9 cellular contexts compared by ENCODE assay signal in the genomic region with DNA sequence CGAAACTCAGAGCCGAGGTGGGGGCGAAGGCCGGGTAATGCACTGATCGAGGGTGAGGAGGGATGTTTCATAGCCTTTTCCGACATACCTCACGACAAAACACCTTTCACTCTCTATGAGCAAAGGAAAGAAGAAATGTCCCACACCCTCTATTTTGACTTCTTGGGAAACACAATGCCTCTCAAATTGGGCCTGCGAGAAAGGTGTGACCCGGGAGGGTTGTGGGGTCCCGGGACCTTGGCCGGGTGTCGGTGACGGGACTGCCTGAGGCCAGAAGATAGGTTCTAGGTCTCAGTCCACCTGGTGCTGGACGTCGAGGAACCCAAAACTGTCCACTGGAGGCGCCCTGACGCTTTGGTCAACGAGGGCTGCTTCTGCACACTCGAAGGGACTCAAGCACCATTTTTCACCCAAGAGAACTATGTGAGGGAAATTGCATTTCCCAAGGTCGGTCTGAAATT. TPM values are rescaled to one million over a fixed set of nuclear protein-coding genes. Genes with fewer than 3 reads are reported as not detected.
DNase-seq lines count a peak whose midpoint lies in the region; ATAC-seq, FAIRE-seq and TF ChIP-seq lines count a peak whose summit lies in the region.
"Had no signal": no experiment of that assay in that cellular context is flagged by ENCODE, and none has a peak within 500 bp of the region (broad histone marks: within the 10 kb centered on the region; RNA-seq: fewer than 3 reads in every experiment).

No MANE protein-coding gene starts in this region.

- H3K4me1 Mint-ChIP-seq in type B pancreatic cell (ENCODE audit: unreplicated experiment): peaks cover 33% of the 10 kb centered on the region

- no peak overlapping the region for H3K9ac ChIP-seq in K562 (ENCODE audit: insufficient read depth in 1 of 2, low read depth in 2 of 2, low read length in 2 of 2)

- peak overlapping the region; percentile 75 for H3K27ac Mint-ChIP-seq in type B pancreatic cell

- no peak overlapping the region for H2AFZ ChIP-seq in K562 (ENCODE audit: low read depth, low read length)

- TF ChIP-seq RAD21 in K562 (CRISPR knock-in tag; conservative IDR thresholded peaks at IDR 0.05 in 1 of 2, IDR thresholded peaks at IDR 0.05 in 1 of 2): peak in 1 of 2 experiments; percentile 49; a peak in 2 of 4 replicates

- H3K4me3 ChIP-seq in cardiac muscle cell (no peak overlapping the region), K562 (no peak overlapping the region), left lung (peak overlapping the region in 1 of 2 donors; percentile 32)
- H3K4me3 ChIP-seq: HAP-1 had no signal

- peak; percentile 86 for FAIRE-seq in K562 (lab: Jason Lieb, UNC)

- TF ChIP-seq POLR2A in K562 (conservative IDR thresholded peaks at IDR 0.05): no peak

- intact Hi-C loops in Right ventricle myocardium inferior (cut with DNase I) (loop anchor here (5.0 kb wide), 1 partner anchor 57 kb away; no protein-coding TSS in a partner anchor), K562 (cut with micrococcal nuclease) (loop anchor here (10.0 kb wide), 2 partner anchors 139 to 719 kb away; no protein-coding TSS in a partner anchor), left lung (cut with DNase I) (loop anchor here in 1 of 2 donors (10.0 kb wide), 1 partner anchor 409 kb away; no protein-coding TSS in a partner anchor)

- peaks cover 95% of the 10 kb centered on the region for H3K27me3 Mint-ChIP-seq in type B pancreatic cell

- no peak overlapping the region for H3K27ac ChIP-seq in cardiac muscle cell
- no peak overlapping the region for H3K27ac ChIP-seq in K562 (ENCODE audit: extremely low read depth, low read depth, low read length)
- H3K27ac ChIP-seq in left lung: no peak overlapping the region

- H3K27me3 ChIP-seq in cardiac muscle cell: peaks cover 100% of the 10 kb centered on the region
- H3K27me3 ChIP-seq in K562 (ENCODE audit: control insufficient read depth in 2 of 2, insufficient read depth in 2 of 2, low read length in 2 of 2): peaks cover 11 to 42% of the 10 kb centered on the region in 2 experiments; a peak in 4 of 5 replicates
- H3K27me3 ChIP-seq in left lung: peaks cover 50 to 100% of the 10 kb centered on the region in 2 donors

- no peak overlapping the region for H3K4me2 ChIP-seq in K562 (ENCODE audit: insufficient read depth, low read length)

- CTCF ChIA-PET in K562 (lab: Yijun Ruan, JAX; ENCODE audit: low intra/inter-chr PET ratio): no interaction called here

- H3K79me2 ChIP-seq in K562 (ENCODE audit: control insufficient read depth, insufficient read depth, low read length): no peaks in the 10 kb centered on the region

- no peak for TF ChIP-seq EP300 in K562 (IDR thresholded peaks at IDR 0.05; ENCODE audit: low read length)

- peak; percentile 46 to 55 for DNase-seq in cardiac muscle cell (ENCODE audit: low read depth in 1 of 2, low spot score in 1 of 2)
- no peak for DNase-seq in Right ventricle myocardium inferior (ENCODE audit: missing footprints)
- peak; percentile 70 for DNase-seq in NCI-H2029 treated with DMSO at 0.1 percent for 48 hours (lab: John Stamatoyannopoulos, UW)
- DNase-seq in K562 (ENCODE audit: extremely low read depth in 1 of 4, low spot score in 3 of 4): peak; percentile 46 to 63 (median 57)
- DNase-seq in left lung: peak; percentile 49 to 82
- DNase-seq in type B pancreatic cell (ENCODE audit: extremely low spot score, unreplicated experiment): no peak

- POLR2A ChIA-PET in K562 (lab: Yijun Ruan, JAX): no interaction called here

- H3K4me3 Mint-ChIP-seq in type B pancreatic cell: peak overlapping the region; percentile 89

- WGBS in K562 (ENCODE audit: insufficient coverage, low coverage, missing lambda C conversion rate): 12% methylated on average over 20 of the region's 20 CpGs

- H3K4me1 ChIP-seq in cardiac muscle cell (ENCODE audit: low read depth) (peaks cover 3% of the 10 kb centered on the region), K562 (replicated peaks in 1 of 2; ENCODE audit: control insufficient read depth in 2 of 2, insufficient read depth in 2 of 2, low read length in 2 of 2) (peaks cover 0 to 35% of the 10 kb centered on the region in 2 experiments; a peak in 3 of 5 replicates), left lung (peaks cover 21 to 57% of the 10 kb centered on the region in 2 donors)
- H3K4me1 ChIP-seq: HAP-1 had no signal

- no peaks in the 10 kb centered on the region for H3K9me3 Mint-ChIP-seq in type B pancreatic cell

- H3K36me3 Mint-ChIP-seq in type B pancreatic cell: no peaks in the 10 kb centered on the region

- H3K9me1 ChIP-seq in K562 (ENCODE audit: control insufficient read depth, insufficient read depth, low read length): no peaks in the 10 kb centered on the region

- ATAC-seq in Right ventricle myocardium inferior (no peak), K562 (peak; percentile 86), left lung (peak; percentile 72), HG03095 (IDR thresholded peaks at IDR 0.05; ENCODE audit: unreplicated experiment) (no peak), HG03521 (IDR thresholded peaks at IDR 0.05; ENCODE audit: unreplicated experiment) (no peak)

- H3K9me3 ChIP-seq in cardiac muscle cell (ENCODE audit: low read depth) (no peaks in the 10 kb centered on the region), K562 (replicated peaks; ENCODE audit: control insufficient read depth, insufficient read depth, low read depth, low read length) (no peaks in the 10 kb centered on the region), left lung (no peaks in the 10 kb centered on the region)
- H3K9me3 ChIP-seq: HAP-1 had no signal

- H3K36me3 ChIP-seq in cardiac muscle cell (no peaks in the 10 kb centered on the region), K562 (ENCODE audit: control insufficient read depth, insufficient read depth, low read length) (no peaks in the 10 kb centered on the region), left lung (no peaks in the 10 kb centered on the region)
- H3K36me3 ChIP-seq: HAP-1 had no signal

- no TSS peak for BruUV-seq in K562 (replicated peaks; lab: Mats Ljungman, UMichigan)

- in situ Hi-C loops in K562 (cut with MboI): no loop called here

- no peaks in the 10 kb centered on the region for H4K20me1 ChIP-seq in K562 (replicated peaks; ENCODE audit: control insufficient read depth, insufficient read depth, low read length)

- TF ChIP-seq CTCF in cardiac muscle cell (IDR thresholded peaks at IDR 0.05; ENCODE audit: low read depth, low read length) (peak; percentile 49), K562 (IDR thresholded peaks at IDR 0.05 in 2 of 3, conservative IDR thresholded peaks at IDR 0.05 in 1 of 3; ENCODE audit: insufficient read depth in 2 of 3, low read depth in 1 of 3, low read length in 3 of 3) (peak; percentile 65 to 74 (median 67)), left lung (IDR thresholded peaks at IDR 0.05) (peak; percentile 17 to 33), type B pancreatic cell (conservative IDR thresholded peaks at IDR 0.05) (peak; percentile 65)

TF ChIP-seq in K562, 482 proteins besides CTCF, POLR2A, EP300 and RAD21 (continues in another document):
- TF ChIP-seq MAZ (CRISPR knock-in tag; conservative IDR thresholded peaks at IDR 0.05 in 1 of 2, IDR thresholded peaks at IDR 0.05 in 1 of 2) (no peak), CBFB (CRISPR knock-in tag; IDR thresholded peaks at IDR 0.05) (no peak), NONO (IDR thresholded peaks at IDR 0.05; ENCODE audit: low read depth in 2 of 2, low read length in 1 of 2) (no peak)

RNA-seq across cellular contexts. Expression of a gene that starts 41.1 kb away (rescaled TPM):
- total RNA-seq in cardiac muscle cell (42.8 and 61.7 TPM in 2 replicates), Right ventricle myocardium inferior (34.8 TPM), K562 (2014; rRNA removed) (16.3 and 26.2 TPM in 2 replicates), K562 (2014; rRNA removed; fragmentation: Illumina TruSeq; extraction: Trizol) (20.2 and 24.9 TPM in 2 replicates), K562 (2015; rRNA removed; fragmentation: Illumina TruSeq; extraction: Trizol) (18.3 and 19.8 TPM in 2 replicates), K562 (2021) (26.6 and 29.5 TPM in 2 replicates), left lung (10 to 100 TPM; 52.0 to 73.1 TPM), type B pancreatic cell (ENCODE audit: low replicate concordance) (7.3 and 14.5 TPM in 2 replicates)
- polyA plus RNA-seq in cardiac muscle cell (14.8 and 18.1 TPM in 2 replicates), K562 (2011; rRNA removed) (21.9 and 27.6 TPM in 2 replicates), K562 (2014; fragmentation: Illumina TruSeq; extraction: Trizol) (9.9 and 10.1 TPM in 2 replicates), K562 (2014; fragmentation: Nextera tagmentation; extraction: Ambion mirVana) (1 to 10 TPM; 5.6 to 7.6 TPM), K562 (2014; rRNA removed) (7.2 and 9.3 TPM in 2 replicates)
- 6.2 and 19.2 TPM in 2 replicates for total RNA-seq in K562 (2011; cell fraction: chromatin; rRNA removed; ENCODE audit: low replicate concordance)
- total RNA-seq in K562 (2011; cell fraction: nucleolus; rRNA removed): 7.7 and 8.6 TPM in 2 replicates
- 11.4 and 19.8 TPM in 2 replicates for total RNA-seq in K562 (2011; cell fraction: nucleoplasm; rRNA removed)
- 4.4 and 20.5 TPM in 2 replicates for polyA plus RNA-seq in K562 (2011; cell fraction: cytosol; rRNA removed)
- polyA plus RNA-seq in K562 (2011; cell fraction: nucleus; rRNA removed): 10.1 and 13.0 TPM in 2 replicates
- polyA plus RNA-seq in K562 (2012): 15.8 and 42.2 TPM in 2 replicates
- 22.5 and 24.7 TPM in 2 replicates for polyA minus RNA-seq in K562 (2011; rRNA and poly(A)+ RNA removed)
- polyA minus RNA-seq in K562 (2011; cell fraction: cytosol; rRNA and poly(A)+ RNA removed): 10.1 and 16.5 TPM in 2 replicates
- polyA minus RNA-seq in K562 (2011; cell fraction: nucleus; rRNA and poly(A)+ RNA removed): 8.5 and 10.9 TPM in 2 replicates

RNA-seq across cellular contexts. Expression of a gene that starts 50.2 kb away (rescaled TPM):
- total RNA-seq in cardiac muscle cell: not detected in 2 replicates
- not detected in 2 replicates for polyA plus RNA-seq in cardiac muscle cell
- total RNA-seq in Right ventricle myocardium inferior: not detected
- not detected in 2 replicates for total RNA-seq in K562 (2011; cell fraction: chromatin; rRNA removed; ENCODE audit: low replicate concordance)
- total RNA-seq in K562 (2011; cell fraction: nucleolus; rRNA removed): not detected in 2 replicates
- not detected in 2 replicates for total RNA-seq in K562 (2011; cell fraction: nucleoplasm; rRNA removed)
- total RNA-seq in K562 (2014; rRNA removed): not detected in 2 replicates
- not detected in 2 replicates for total RNA-seq in K562 (2014; rRNA removed; fragmentation: Illumina TruSeq; extraction: Trizol)
- total RNA-seq in K562 (2015; rRNA removed; fragmentation: Illumina TruSeq; extraction: Trizol): not detected in 2 replicates
- not detected in 2 replicates for total RNA-seq in K562 (2021)
- not detected in 2 replicates for polyA plus RNA-seq in K562 (2011; rRNA removed)
- polyA plus RNA-seq in K562 (2011; cell fraction: cytosol; rRNA removed): not detected in 2 replicates
- polyA plus RNA-seq in K562 (2011; cell fraction: nucleus; rRNA removed): not detected in 2 replicates
- polyA plus RNA-seq in K562 (2012): not detected in 2 replicates
- not detected in 2 replicates for polyA plus RNA-seq in K562 (2014; fragmentation: Illumina TruSeq; extraction: Trizol)
- not detected for polyA plus RNA-seq in K562 (2014; fragmentation: Nextera tagmentation; extraction: Ambion mirVana)
- not detected in 2 replicates for polyA plus RNA-seq in K562 (2014; rRNA removed)
- polyA minus RNA-seq in K562 (2011; rRNA and poly(A)+ RNA removed): not detected in 2 replicates
- polyA minus RNA-seq in K562 (2011; cell fraction: cytosol; rRNA and poly(A)+ RNA removed): not detected in 2 replicates
- polyA minus RNA-seq in K562 (2011; cell fraction: nucleus; rRNA and poly(A)+ RNA removed): not detected in 2 replicates
- not detected for total RNA-seq in left lung
- total RNA-seq in type B pancreatic cell (ENCODE audit: low replicate concordance): 0.26 TPM in 1 of 2 replicates, not detected in the other

Comparison
In these comparisons a context has a peak if more than half of its experiments do, and no peak if none do; other contexts are left out.
1. DNase-seq: peak in cardiac muscle cell (2 of 2), NCI-H2029 treated with DMSO at 0.1 percent for 48 hours (single experiment), K562 (4 of 4) and left lung (2 of 2); none in Right ventricle myocardium inferior (single experiment) and type B pancreatic cell (single experiment).
2. ATAC-seq: peak in K562 (single experiment) and left lung (single experiment); none in Right ventricle myocardium inferior (single experiment), HG03095 (single experiment) and HG03521 (single experiment).
3. Peak in every context shown above with its lines, with median percentiles within 50 percentile points of each other: CTCF ChIP-seq.